ENCODE assay signal across 8 cellular contexts in genomic region chr17:40071720-40072480, GRCh38. TPM values are rescaled to one million over a fixed set of nuclear protein-coding genes. Genes with fewer than 3 reads are reported as not detected.
DNase-seq lines count a peak whose midpoint lies in the region; ATAC-seq, FAIRE-seq and TF ChIP-seq lines count a peak whose summit lies in the region.

No MANE protein-coding gene starts in this region.

- peaks cover 1% of the 10 kb centered on the region for H3K36me3 ChIP-seq in mucosa of stomach (ENCODE audit: control insufficient read depth, insufficient read depth, low read length)

- no peak overlapping the region for H3K27ac Mint-ChIP-seq in endothelial cell (ENCODE audit: unreplicated experiment)

- H3K9me3 Mint-ChIP-seq in endothelial cell (ENCODE audit: unreplicated experiment), result no peaks in the 10 kb centered on the region

- H3K27me3 Mint-ChIP-seq in endothelial cell (ENCODE audit: unreplicated experiment), result peaks cover 12% of the 10 kb centered on the region

- H3K27ac ChIP-seq in coronary artery, result peak overlapping the region; percentile 93 to 98

- H3K4me1 Mint-ChIP-seq in endothelial cell (ENCODE audit: unreplicated experiment), result peaks cover 32% of the 10 kb centered on the region

- no peak for TF ChIP-seq CTCF in coronary artery (IDR thresholded peaks at IDR 0.05)
- no peak for TF ChIP-seq CTCF in endothelial cell (IDR thresholded peaks at IDR 0.05; ENCODE audit: unreplicated experiment)

- H3K4me3 ChIP-seq in coronary artery, result peak overlapping the region; percentile 66
- H3K4me3 ChIP-seq in mucosa of stomach (ENCODE audit: low read length), result peak overlapping the region; percentile 56

- ATAC-seq in HG03432 (IDR thresholded peaks at IDR 0.05; ENCODE audit: unreplicated experiment), result no peak

- peak overlapping the region; percentile 77 for H3K9ac ChIP-seq in mucosa of stomach (ENCODE audit: low read length)

- H3K4me3 Mint-ChIP-seq in endothelial cell (ENCODE audit: unreplicated experiment), result no peak overlapping the region

- H3K9me3 ChIP-seq in mucosa of stomach (ENCODE audit: control insufficient read depth, low read length), result no peaks in the 10 kb centered on the region

- H3K4me1 ChIP-seq in mucosa of stomach (ENCODE audit: control insufficient read depth, insufficient read depth, low read length), result peaks cover 98% of the 10 kb centered on the region

- no peaks in the 10 kb centered on the region for H3K27me3 ChIP-seq in mucosa of stomach (ENCODE audit: control insufficient read depth, insufficient read depth, low read length)

- peak; percentile 96 for DNase-seq in DMS79 treated with DMSO at 0.1 percent for 48 hours (lab: John Stamatoyannopoulos, UW)
- peak; percentile 37 to 81 for DNase-seq in NCI-H446 (lab: John Stamatoyannopoulos, UW)
- peak; percentile 94 for DNase-seq in coronary artery (ENCODE audit: low spot score)
- no peak for DNase-seq in frontal cortex (ENCODE audit: low spot score in 2 of 2)
- no peak for DNase-seq in NOMO-1 (lab: John Stamatoyannopoulos, UW; ENCODE audit: unreplicated experiment in 2 of 2)
- DNase-seq in endothelial cell (ENCODE audit: low spot score), result no peak

- peaks cover 7% of the 10 kb centered on the region for H3K36me3 Mint-ChIP-seq in endothelial cell (ENCODE audit: low read depth, unreplicated experiment)

- no peak for FAIRE-seq in frontal cortex (lab: Jason Lieb, UNC)

RNA-seq across cellular contexts. Expression of gene THRA, which starts 9.1 kb away (rescaled TPM):
- total RNA-seq in frontal cortex, result 90.5 TPM
- total RNA-seq in endothelial cell (ENCODE audit: unreplicated experiment), result 13.6 TPM

RNA-seq across cellular contexts. Expression of gene MED24, which starts 17.7 kb away (rescaled TPM):
- 42.8 TPM for total RNA-seq in frontal cortex
- total RNA-seq in endothelial cell (ENCODE audit: unreplicated experiment), result 111 TPM

RNA-seq across cellular contexts. Expression of gene NR1D1, which starts 28.5 kb away (rescaled TPM):
- total RNA-seq in frontal cortex (under 0.01 TPM), endothelial cell (ENCODE audit: unreplicated experiment) (2.6 TPM)

RNA-seq across cellular contexts. Expression of gene MSL1, which starts 49.9 kb away (rescaled TPM):
- total RNA-seq in frontal cortex (81.5 TPM), endothelial cell (ENCODE audit: unreplicated experiment) (96.2 TPM)

RNA-seq across cellular contexts. Expression of gene CSF3, which starts 56.7 kb away (rescaled TPM):
- total RNA-seq in frontal cortex, result not detected
- total RNA-seq in endothelial cell (ENCODE audit: unreplicated experiment), result not detected

Comparison
In these comparisons a context has a peak if more than half of its experiments do, and no peak if none do; other contexts are left out.
1. DNase-seq: peak in DMS79 treated with DMSO at 0.1 percent for 48 hours (single experiment), NCI-H446 (2 of 2) and coronary artery (single experiment); none in frontal cortex (0 of 2), NOMO-1 (0 of 2) and endothelial cell (single experiment).